8 cellular contexts compared by ENCODE assay signal in the genomic region with DNA sequence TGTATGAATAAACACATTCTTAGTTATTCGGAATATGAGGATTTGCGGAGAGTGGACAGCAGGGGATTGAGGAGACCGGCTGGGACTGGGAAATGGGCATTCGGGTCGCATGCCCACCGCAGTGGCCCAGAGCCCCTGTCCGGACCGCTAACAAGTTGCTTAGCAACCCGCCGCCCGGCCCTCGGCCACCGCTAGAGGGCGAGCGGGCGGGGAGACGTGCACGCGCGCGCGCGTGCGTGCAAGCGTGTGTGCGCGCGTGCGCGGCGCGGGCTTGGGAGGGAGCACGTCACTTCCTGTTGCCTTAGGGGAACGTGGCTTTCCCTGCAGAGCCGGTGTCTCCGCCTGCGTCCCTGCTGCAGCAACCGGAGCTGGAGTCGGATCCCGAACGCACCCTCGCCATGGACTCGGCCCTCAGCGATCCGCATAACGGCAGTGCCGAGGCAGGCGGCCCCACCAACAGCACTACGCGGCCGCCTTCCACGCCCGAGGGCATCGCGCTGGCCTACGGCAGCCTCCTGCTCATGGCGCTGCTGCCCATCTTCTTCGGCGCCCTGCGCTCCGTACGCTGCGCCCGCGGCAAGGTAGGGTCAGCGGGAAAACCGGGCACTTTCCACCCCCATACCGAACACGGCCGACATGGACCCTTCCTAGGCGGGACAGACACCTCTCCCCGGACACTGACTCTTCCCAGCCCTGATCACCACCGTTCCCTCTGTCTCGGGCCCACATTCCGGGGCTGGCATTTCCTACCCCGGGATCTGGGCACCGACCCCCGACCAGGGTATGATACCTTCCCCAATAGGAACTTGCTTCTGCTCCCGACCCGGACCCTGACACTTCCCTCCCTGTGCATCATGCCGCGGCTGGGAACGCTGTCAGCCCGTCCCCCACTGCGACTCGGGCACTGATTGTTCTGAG. TPM values are rescaled to one million over a fixed set of nuclear protein-coding genes. Genes with fewer than 3 reads are reported as not detected.
DNase-seq lines count a peak whose midpoint lies in the region; ATAC-seq and TF ChIP-seq lines count a peak whose summit lies in the region.

A gene with protein sequence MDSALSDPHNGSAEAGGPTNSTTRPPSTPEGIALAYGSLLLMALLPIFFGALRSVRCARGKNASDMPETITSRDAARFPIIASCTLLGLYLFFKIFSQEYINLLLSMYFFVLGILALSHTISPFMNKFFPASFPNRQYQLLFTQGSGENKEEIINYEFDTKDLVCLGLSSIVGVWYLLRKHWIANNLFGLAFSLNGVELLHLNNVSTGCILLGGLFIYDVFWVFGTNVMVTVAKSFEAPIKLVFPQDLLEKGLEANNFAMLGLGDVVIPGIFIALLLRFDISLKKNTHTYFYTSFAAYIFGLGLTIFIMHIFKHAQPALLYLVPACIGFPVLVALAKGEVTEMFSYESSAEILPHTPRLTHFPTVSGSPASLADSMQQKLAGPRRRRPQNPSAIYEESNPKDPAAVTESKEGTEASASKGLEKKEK (plus strand): TSS at position 289 of the 918 bp plus-strand sequence. CDS start 110 bp downstream, at position 399.

- H3K4me1 Mint-ChIP-seq in CD4-positive, CD25-positive, alpha-beta regulatory T cell = peaks cover 0 to 14% (median 8%) of the 10 kb centered on the region in 4 donors
- H3K4me1 Mint-ChIP-seq in activated CD8-positive, alpha-beta T cell treated with anti-CD3 and anti-CD28 coated beads for 36 hours (ENCODE audit: low read depth) = peaks cover 10% of the 10 kb centered on the region

- TF ChIP-seq CTCF in activated CD8-positive, alpha-beta T cell treated with anti-CD3 and anti-CD28 coated beads for 36 hours (IDR thresholded peaks at IDR 0.05) = peak; percentile 98
- TF ChIP-seq CTCF in lung (IDR thresholded peaks at IDR 0.05; ENCODE audit: control extremely low read depth, extremely low read depth) = peak; percentile 91

- no peak within 1 kb of the TSS for H3K4me3 Mint-ChIP-seq in CD4-positive, CD25-positive, alpha-beta regulatory T cell
- no peak within 1 kb of the TSS for H3K4me3 Mint-ChIP-seq in activated CD8-positive, alpha-beta T cell treated with anti-CD3 and anti-CD28 coated beads for 36 hours

- peak within 1 kb of the TSS; percentile 72 for H3K27ac ChIP-seq in CD4-positive, CD25-positive, alpha-beta regulatory T cell (ENCODE audit: insufficient read depth, low read length, poor library complexity, severe bottlenecking)
- H3K27ac ChIP-seq in ectodermal cell (ENCODE audit: insufficient read depth, low read depth, low read length, poor library complexity, severe bottlenecking) (no peak within 1 kb of the TSS), lung (ENCODE audit: low read depth in 1 of 2, low read length in 1 of 2) (peak within 1 kb of the TSS; percentile 67 to 89)

- peak; percentile 84 to 85 for ATAC-seq in CD4-positive, CD25-positive, alpha-beta regulatory T cell (ENCODE audit: low read depth in 2 of 2)
- ATAC-seq in GM19372 (IDR thresholded peaks at IDR 0.05; ENCODE audit: low read depth, unreplicated experiment) (peak; percentile 90), HG03558 (IDR thresholded peaks at IDR 0.05; ENCODE audit: extremely low read depth, unreplicated experiment) (peak; percentile 67), lung (ENCODE audit: insufficient read depth, low FRiP score) (peak; percentile 93)
- peak; percentile 82 for ATAC-seq in activated CD8-positive, alpha-beta T cell treated with anti-CD3 and anti-CD28 coated beads for 36 hours

- H3K9me3 Mint-ChIP-seq in CD4-positive, CD25-positive, alpha-beta regulatory T cell = no peaks in the 10 kb centered on the region
- no peaks in the 10 kb centered on the region for H3K9me3 Mint-ChIP-seq in activated CD8-positive, alpha-beta T cell treated with anti-CD3 and anti-CD28 coated beads for 36 hours

- H3K9me3 ChIP-seq in CD4-positive, CD25-positive, alpha-beta regulatory T cell (ENCODE audit: control insufficient read depth in 2 of 2, low read length in 2 of 2) = no peaks in the 10 kb centered on the region
- H3K9me3 ChIP-seq in ectodermal cell (ENCODE audit: control insufficient read depth, low read length) (no peaks in the 10 kb centered on the region), lung (ENCODE audit: control insufficient read depth in 2 of 2, insufficient read depth in 1 of 2, low read length in 1 of 2) (no peaks in the 10 kb centered on the region)

- peaks cover 3% of the 10 kb centered on the region for H3K36me3 Mint-ChIP-seq in CD4-positive, CD25-positive, alpha-beta regulatory T cell
- H3K36me3 Mint-ChIP-seq in activated CD8-positive, alpha-beta T cell treated with anti-CD3 and anti-CD28 coated beads for 36 hours (ENCODE audit: low read depth) = peaks cover 5% of the 10 kb centered on the region

- peak; percentile 86 to 95 (median 87) for DNase-seq in CD4-positive, CD25-positive, alpha-beta regulatory T cell
- DNase-seq in NCI-H748 treated with DMSO at 0.1 percent for 48 hours (lab: John Stamatoyannopoulos, UW) (peak; percentile 71), lung (ENCODE audit: low spot score) (peak; percentile 93)
- DNase-seq in activated CD8-positive, alpha-beta T cell treated with anti-CD3 and anti-CD28 coated beads for 36 hours = peak; percentile 90
- peak; percentile 67 to 78 (median 74) for DNase-seq in stimulated activated CD4-positive, alpha-beta T cell treated with anti-CD3 and anti-CD28 coated beads, TNF-alpha, amount 100 ng/mL, for 4 hours (ENCODE audit: low read depth in 3 of 3)

- CTCF ChIA-PET in activated CD8-positive, alpha-beta T cell treated with anti-CD3 and anti-CD28 coated beads for 36 hours (lab: Charles Lee) = interaction anchor here (0.6 to 3.1 kb wide), 10 partner anchors 8 to 99 kb away, joined by 3 to 30 read pairs (median 3); partner anchors contain the start of gene DEFB124

- no peaks in the 10 kb centered on the region for H3K27me3 ChIP-seq in CD4-positive, CD25-positive, alpha-beta regulatory T cell (ENCODE audit: control insufficient read depth, insufficient read depth, low read length)
- no peaks in the 10 kb centered on the region for H3K27me3 ChIP-seq in ectodermal cell (ENCODE audit: control insufficient read depth, insufficient read depth, low read length, poor library complexity, severe bottlenecking)
- no peaks in the 10 kb centered on the region for H3K27me3 ChIP-seq in lung (ENCODE audit: control insufficient read depth, insufficient read depth)

- 1% methylated on average over 86 of the region's 86 CpGs for WGBS in ectodermal cell, 2 experiments
- WGBS in lung, 2 donors = 0% methylated on average over 84 to 86 of the region's 86 CpGs

- intact Hi-C loops in activated CD8-positive, alpha-beta T cell treated with anti-CD3 and anti-CD28 coated beads for 36 hours (cut with micrococcal nuclease) = no loop called here

- peaks cover 41% of the 10 kb centered on the region for H3K4me1 ChIP-seq in CD4-positive, CD25-positive, alpha-beta regulatory T cell (ENCODE audit: control insufficient read depth, insufficient read depth, low read length, poor library complexity, severe bottlenecking)
- peaks cover 17% of the 10 kb centered on the region for H3K4me1 ChIP-seq in ectodermal cell (ENCODE audit: control insufficient read depth, insufficient read depth, low read length)
- peaks cover 11 to 18% of the 10 kb centered on the region in 2 donors for H3K4me1 ChIP-seq in lung (ENCODE audit: control insufficient read depth in 2 of 2, insufficient read depth in 2 of 2, low read length in 2 of 2)

- peak within 1 kb of the TSS; percentile 88 for H3K4me3 ChIP-seq in CD4-positive, CD25-positive, alpha-beta regulatory T cell (ENCODE audit: low read depth, low read length)
- H3K4me3 ChIP-seq in ectodermal cell (ENCODE audit: insufficient read depth, low read depth, low read length) (peak within 1 kb of the TSS; percentile 89), lung (peak within 1 kb of the TSS; percentile 85)

- POLR2A ChIA-PET in activated CD8-positive, alpha-beta T cell treated with anti-CD3 and anti-CD28 coated beads for 36 hours (lab: Charles Lee) = interaction anchor here (0.6 to 1.2 kb wide), 2 partner anchors 11 to 209 kb away, joined by 4 to 5 read pairs; partner anchors contain the start of gene BCL2L1

- H3K27me3 Mint-ChIP-seq in CD4-positive, CD25-positive, alpha-beta regulatory T cell = no peaks in the 10 kb centered on the region
- no peaks in the 10 kb centered on the region for H3K27me3 Mint-ChIP-seq in activated CD8-positive, alpha-beta T cell treated with anti-CD3 and anti-CD28 coated beads for 36 hours

- H3K27ac Mint-ChIP-seq in CD4-positive, CD25-positive, alpha-beta regulatory T cell = peak within 1 kb of the TSS in 2 of 3 donors; percentile 40 to 67
- H3K27ac Mint-ChIP-seq in activated CD8-positive, alpha-beta T cell treated with anti-CD3 and anti-CD28 coated beads for 36 hours = no peak within 1 kb of the TSS

- H3K36me3 ChIP-seq in CD4-positive, CD25-positive, alpha-beta regulatory T cell (ENCODE audit: control insufficient read depth, insufficient read depth, low read length) = peaks cover under 1% of the 10 kb centered on the region
- H3K36me3 ChIP-seq in ectodermal cell (ENCODE audit: control insufficient read depth, insufficient read depth, low read length) (no peaks in the 10 kb centered on the region), lung (ENCODE audit: control insufficient read depth in 2 of 2, insufficient read depth in 2 of 2, low read length in 2 of 2) (peaks cover 0 to 3% of the 10 kb centered on the region in 2 donors)

RNA-seq across cellular contexts. Expression of the gene that starts here (rescaled TPM):
- total RNA-seq in CD4-positive, CD25-positive, alpha-beta regulatory T cell = 111 TPM
- 100 to 1,000 TPM; 119 to 142 (median 137) TPM for polyA plus RNA-seq in CD4-positive, CD25-positive, alpha-beta regulatory T cell
- total RNA-seq in activated CD8-positive, alpha-beta T cell treated with anti-CD3 and anti-CD28 coated beads for 36 hours = 10 to 100 TPM; 91.6 to 95.5 TPM
- 117 TPM for polyA plus RNA-seq in ectodermal cell (2013, experiment 1 of 4)
- polyA plus RNA-seq in ectodermal cell (2013, experiment 2 of 4) = 120 TPM
- polyA plus RNA-seq in ectodermal cell (2013, experiment 3 of 4) = 85.6 TPM
- 95.1 TPM for polyA plus RNA-seq in ectodermal cell (2013, experiment 4 of 4)
- 100 to 1,000 TPM in 1 of 2 donors, 10 to 100 TPM in 1; 53.5 to 237 TPM for total RNA-seq in lung
- 100 to 1,000 TPM; 173 to 249 TPM for polyA plus RNA-seq in lung
